In the genomic region with DNA sequence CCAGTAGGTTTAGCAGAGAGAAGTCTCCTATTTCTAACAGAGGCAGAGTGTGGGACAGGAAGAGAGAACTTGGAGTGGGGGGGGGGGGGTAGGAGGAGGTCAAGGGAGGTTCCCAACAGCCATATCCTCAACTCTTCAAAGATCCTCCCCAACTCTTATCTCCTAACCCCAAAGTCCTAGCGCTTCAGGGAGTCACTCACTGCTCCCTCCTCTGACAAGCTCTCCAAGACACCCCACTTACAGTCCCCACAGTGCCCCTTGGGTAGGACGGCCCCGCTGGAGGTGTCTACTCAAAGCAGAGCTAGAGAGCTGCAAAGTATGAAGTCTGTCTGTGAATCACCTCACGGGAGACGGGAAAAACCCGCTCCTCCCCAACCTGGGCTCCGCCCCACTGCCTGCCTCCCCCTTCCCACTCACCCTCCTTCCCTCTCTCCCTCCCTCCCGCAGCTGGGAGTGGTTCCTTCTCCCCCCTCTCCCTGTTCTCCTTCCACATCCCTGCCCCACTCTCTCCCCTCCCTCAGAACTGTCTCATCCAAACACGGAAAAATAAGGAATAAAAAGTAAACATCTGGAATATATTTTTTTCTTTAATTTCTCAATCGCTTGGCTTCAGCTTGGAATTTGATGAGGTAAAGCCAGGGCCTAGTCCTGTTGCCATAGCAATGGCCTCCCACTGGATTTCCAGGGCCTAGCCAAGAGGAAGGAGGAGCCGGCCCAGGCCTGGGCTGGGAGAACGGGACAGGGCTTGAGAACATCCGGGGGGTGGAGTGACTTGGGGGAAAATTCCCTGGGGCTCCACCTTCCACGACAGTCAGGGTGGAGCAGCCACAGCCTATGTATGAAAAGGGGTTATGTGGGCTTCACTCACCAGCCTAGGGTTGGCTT, we compare ENCODE assay signal across 8 cellular contexts. TPM values are rescaled to one million over a fixed set of nuclear protein-coding genes. Genes with fewer than 3 reads are reported as not detected.
DNase-seq lines count a peak whose midpoint lies in the region; ATAC-seq and TF ChIP-seq lines count a peak whose summit lies in the region.

No MANE protein-coding gene starts in this region.

- peaks cover 12% of the 10 kb centered on the region for H3K27me3 Mint-ChIP-seq in brain

- peaks cover 71% of the 10 kb centered on the region for H3K4me1 Mint-ChIP-seq in brain

- WGBS in hepatocyte (ENCODE audit: low lambda C conversion rate, missing lambda C conversion rate) = 23% methylated on average over 13 of the region's 14 CpGs

- TF ChIP-seq CTCF in brain (conservative IDR thresholded peaks at IDR 0.05) = no peak
- TF ChIP-seq CTCF in hepatocyte (IDR thresholded peaks at IDR 0.05; ENCODE audit: poor library complexity) = no peak

- H3K27ac ChIP-seq in hepatocyte (peak overlapping the region; percentile 95), rectal smooth muscle tissue (ENCODE audit: low read depth, low read length) (peak overlapping the region; percentile 55)

- peak overlapping the region; percentile 95 for H3K4me2 ChIP-seq in hepatocyte

- DNase-seq in SIG-M5 treated with dmso at 0.1 percent for 504 hours (lab: John Stamatoyannopoulos, UW; ENCODE audit: unreplicated experiment) = peak; percentile 23
- DNase-seq in SIG-M5 (lab: John Stamatoyannopoulos, UW) = no peak
- peak; percentile 82 for DNase-seq in NCI-H2196 (lab: John Stamatoyannopoulos, UW; ENCODE audit: unreplicated experiment)
- peak; percentile 96 for DNase-seq in hepatocyte (ENCODE audit: low spot score)

- H3K9me3 ChIP-seq in hepatocyte (ENCODE audit: low read depth) = no peaks in the 10 kb centered on the region

- H3K79me2 ChIP-seq in hepatocyte = peaks cover 62% of the 10 kb centered on the region

- H3K36me3 Mint-ChIP-seq in brain = peaks cover 49% of the 10 kb centered on the region

- H3K36me3 ChIP-seq in hepatocyte (replicated peaks; ENCODE audit: insufficient read depth, low read depth) (peaks cover 4% of the 10 kb centered on the region), rectal smooth muscle tissue (ENCODE audit: control insufficient read depth, insufficient read depth, low read length) (peaks cover 9% of the 10 kb centered on the region)

- H3K9ac ChIP-seq in rectal smooth muscle tissue (ENCODE audit: low read length) = no peak overlapping the region

- H3K9me2 ChIP-seq in hepatocyte (replicated peaks; ENCODE audit: insufficient read depth) = no peaks in the 10 kb centered on the region

- peak overlapping the region; percentile 79 to 100 (median 97) for H3K27ac Mint-ChIP-seq in brain

- H3K4me1 ChIP-seq in hepatocyte (ENCODE audit: insufficient read depth) = peaks cover 44% of the 10 kb centered on the region
- H3K4me1 ChIP-seq in rectal smooth muscle tissue (ENCODE audit: control insufficient read depth, insufficient read depth, low read length) = peaks cover 27% of the 10 kb centered on the region

- peak overlapping the region; percentile 88 to 97 (median 94) for H3K4me3 Mint-ChIP-seq in brain

- no peak overlapping the region for H2AFZ ChIP-seq in hepatocyte

- H3K4me3 ChIP-seq in hepatocyte (no peak overlapping the region), rectal smooth muscle tissue (ENCODE audit: low read length) (peak overlapping the region; percentile 80)

- peaks cover 0 to 4% (median 0%) of the 10 kb centered on the region in 5 experiments for H3K9me3 Mint-ChIP-seq in brain

- H4K20me1 ChIP-seq in hepatocyte (ENCODE audit: insufficient read depth, poor library complexity, severe bottlenecking) = peaks cover 27% of the 10 kb centered on the region

- H3K27me3 ChIP-seq in hepatocyte (no peaks in the 10 kb centered on the region), rectal smooth muscle tissue (ENCODE audit: control insufficient read depth, insufficient read depth, low read length) (no peaks in the 10 kb centered on the region)

- ATAC-seq in GM21723 (IDR thresholded peaks at IDR 0.05; ENCODE audit: unreplicated experiment) (no peak), GM19023 (IDR thresholded peaks at IDR 0.05; ENCODE audit: unreplicated experiment) (no peak)

RNA-seq across cellular contexts. Expression of gene TNKS1BP1, which starts 2.5 kb away (rescaled TPM):
- polyA plus RNA-seq in brain (ENCODE audit: insufficient read depth, low read depth, low replicate concordance) (44.0 TPM), hepatocyte (104 and 114 TPM in 2 replicates)
- 30.7 and 54.9 TPM in 2 replicates for total RNA-seq in hepatocyte

RNA-seq across cellular contexts. Expression of gene SSRP1, which starts 13.5 kb away (rescaled TPM):
- polyA plus RNA-seq in brain (ENCODE audit: insufficient read depth, low read depth, low replicate concordance) = 226 TPM
- total RNA-seq in hepatocyte = 64.6 and 68.6 TPM in 2 replicates
- 34.0 and 42.3 TPM in 2 replicates for polyA plus RNA-seq in hepatocyte

RNA-seq across cellular contexts. Expression of gene P2RX3, which starts 15.9 kb away (rescaled TPM):
- polyA plus RNA-seq in brain (ENCODE audit: insufficient read depth, low read depth, low replicate concordance) (0.41 TPM), hepatocyte (not detected in 2 replicates)
- 0.16 TPM in 1 of 2 replicates, not detected in the other for total RNA-seq in hepatocyte

RNA-seq across cellular contexts. Expression of gene PRG3, which starts 58.7 kb away (rescaled TPM):
- polyA plus RNA-seq in brain (ENCODE audit: insufficient read depth, low read depth, low replicate concordance) = not detected
- not detected in 2 replicates for total RNA-seq in hepatocyte
- not detected in 2 replicates for polyA plus RNA-seq in hepatocyte
